In the genomic region with DNA sequence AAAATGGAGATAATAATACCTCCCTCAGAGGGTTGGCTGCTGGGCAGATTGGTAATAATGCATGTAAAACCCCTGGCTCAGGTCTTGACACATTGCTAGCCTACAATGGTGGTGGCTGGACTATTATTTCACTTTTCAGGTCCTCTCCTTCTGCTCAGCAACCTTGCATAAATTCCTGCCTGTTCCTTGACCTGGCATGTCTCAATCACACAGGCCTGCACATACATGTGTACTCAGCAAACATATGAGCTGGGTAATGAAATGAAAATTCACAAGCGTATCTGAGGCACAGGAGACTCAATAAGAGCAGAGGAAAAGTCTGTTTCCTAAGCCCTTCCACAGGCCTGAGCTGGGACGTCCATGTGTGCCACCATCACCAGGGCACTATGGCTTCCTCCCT, we compare ENCODE assay signal across 23 cellular contexts. TPM values are rescaled to one million over a fixed set of nuclear protein-coding genes. Genes with fewer than 3 reads are reported as not detected.
A peak's percentile ranks its signal among the peaks of the same experiment; 100 is the strongest.
DNase-seq lines count a peak whose midpoint lies in the region; ATAC-seq and TF ChIP-seq lines count a peak whose summit lies in the region.
"Had no signal": no experiment of that assay in that cellular context is flagged by ENCODE, and none has a peak within 500 bp of the region (broad histone marks: within the 10 kb centered on the region; RNA-seq: fewer than 3 reads in every experiment).

No MANE protein-coding gene starts in this region.

- in situ Hi-C loops in gastrocnemius medialis (cut with MboI; ENCODE audit: low sequenced_read_pairs in 4 of 4) = no loop called here

- no peak overlapping the region for H3K4me2 ChIP-seq in Karpas-422 (ENCODE audit: low read depth, low read length, poor library complexity, severe bottlenecking)
- H3K4me2 ChIP-seq: PC-9 had no signal

- H3K4me1 Mint-ChIP-seq in nephron progenitor cell = peaks cover 65% of the 10 kb centered on the region

- H3K4me3 Mint-ChIP-seq in nephron progenitor cell = no peak overlapping the region
- H3K4me3 Mint-ChIP-seq: B cell; CD8-positive, alpha-beta T cell; GM23338 had no signal

- no peaks in the 10 kb centered on the region for H4K20me1 ChIP-seq in Karpas-422 (ENCODE audit: insufficient read depth, low read depth, low read length)

- peak; percentile 29 for DNase-seq in DMS53 (lab: John Stamatoyannopoulos, UW)
- DNase-seq in DMS53 treated with DMSO at 0.1 percent for 48 hours (lab: John Stamatoyannopoulos, UW; ENCODE audit: unreplicated experiment) = no peak
- no peak for DNase-seq in nephron progenitor cell
- no peak for DNase-seq in gastrocnemius medialis
- no peak for DNase-seq in Karpas-422
- DNase-seq: CD8-positive, alpha-beta T cell; DMS79 treated with DMSO at 0.1 percent for 48 hours; GDM1; KG1; NCI-H1048; NCI-H1436 treated with DMSO at 0.1 percent for 48 hours; NCI-H2029 treated with DMSO at 0.1 percent for 48 hours; NCI-H774; PC-9; SJCRH30 had no signal

- no peaks in the 10 kb centered on the region for H3K27me3 ChIP-seq in iPS-18a (ENCODE audit: control insufficient read depth, insufficient read depth, low read length)
- H3K27me3 ChIP-seq in gastrocnemius medialis = no peaks in the 10 kb centered on the region
- no peaks in the 10 kb centered on the region for H3K27me3 ChIP-seq in Karpas-422 (ENCODE audit: low read length)
- H3K27me3 ChIP-seq: SJCRH30 had no signal

- peak overlapping the region; percentile 26 for H3K27ac ChIP-seq in iPS-18a (ENCODE audit: low read length)
- H3K27ac ChIP-seq in gastrocnemius medialis = no peak overlapping the region
- no peak overlapping the region for H3K27ac ChIP-seq in Karpas-422 (ENCODE audit: low read length)
- H3K27ac ChIP-seq: 22Rv1, PC-9, SJCRH30 had no signal

- no peak overlapping the region for H3K4me3 ChIP-seq in iPS-18a (ENCODE audit: low read length)
- H3K4me3 ChIP-seq in gastrocnemius medialis = no peak overlapping the region
- no peak overlapping the region for H3K4me3 ChIP-seq in Karpas-422 (ENCODE audit: low read length)
- H3K4me3 ChIP-seq: GM12878, PC-9, SJCRH30 had no signal

- H3K9me2 ChIP-seq in Karpas-422 (replicated peaks; ENCODE audit: insufficient read depth, low read length) = no peaks in the 10 kb centered on the region

- no peak for ATAC-seq in gastrocnemius medialis
- ATAC-seq in GM21723 (IDR thresholded peaks at IDR 0.05; ENCODE audit: unreplicated experiment) = no peak
- ATAC-seq in GM18870 (IDR thresholded peaks at IDR 0.05; ENCODE audit: unreplicated experiment) = no peak
- ATAC-seq: CD8-positive, alpha-beta T cell had no signal

- no peaks in the 10 kb centered on the region for H3K9me3 ChIP-seq in iPS-18a (ENCODE audit: control insufficient read depth, low read depth, low read length)
- H3K9me3 ChIP-seq in gastrocnemius medialis = no peaks in the 10 kb centered on the region
- H3K9me3 ChIP-seq in Karpas-422 (ENCODE audit: low read length) = no peaks in the 10 kb centered on the region
- H3K9me3 ChIP-seq: SJCRH30 had no signal

- peak overlapping the region; percentile 98 for H3K27ac Mint-ChIP-seq in nephron progenitor cell
- H3K27ac Mint-ChIP-seq: B cell; CD8-positive, alpha-beta T cell had no signal

- H3K36me3 Mint-ChIP-seq in nephron progenitor cell (ENCODE audit: low read depth) = no peaks in the 10 kb centered on the region
- H3K36me3 Mint-ChIP-seq: CD8-positive, alpha-beta T cell had no signal

- no peak for TF ChIP-seq POLR2A in gastrocnemius medialis (IDR thresholded peaks at IDR 0.05)

- peaks cover 16% of the 10 kb centered on the region for H3K27me3 Mint-ChIP-seq in nephron progenitor cell (ENCODE audit: low read depth, poor library complexity)
- H3K27me3 Mint-ChIP-seq: B cell had no signal

- H3K79me2 ChIP-seq in Karpas-422 (ENCODE audit: low read length) = no peaks in the 10 kb centered on the region

- TF ChIP-seq CTCF in nephron progenitor cell (IDR thresholded peaks at IDR 0.05) = no peak
- TF ChIP-seq CTCF in gastrocnemius medialis (IDR thresholded peaks at IDR 0.05 in 4 of 5, conservative IDR thresholded peaks at IDR 0.05 in 1 of 5) = no peak

- H3K4me1 ChIP-seq in iPS-18a (ENCODE audit: control insufficient read depth, low read depth, low read length) (peaks cover 11% of the 10 kb centered on the region), gastrocnemius medialis (peaks cover 21 to 23% of the 10 kb centered on the region in 2 donors), Karpas-422 (ENCODE audit: low read length) (peaks cover 12% of the 10 kb centered on the region)

- intact Hi-C loops in gastrocnemius medialis (cut with DNase I; ENCODE audit: low total_unique reads) = no loop called here

- no peaks in the 10 kb centered on the region for H3K36me3 ChIP-seq in iPS-18a (ENCODE audit: control insufficient read depth, low read depth, low read length)
- H3K36me3 ChIP-seq in gastrocnemius medialis = no peaks in the 10 kb centered on the region
- no peaks in the 10 kb centered on the region for H3K36me3 ChIP-seq in Karpas-422 (ENCODE audit: insufficient read depth, low read length)
- H3K36me3 ChIP-seq: SJCRH30 had no signal

- H3K9me3 Mint-ChIP-seq in nephron progenitor cell = no peaks in the 10 kb centered on the region
- H3K9me3 Mint-ChIP-seq: CD8-positive, alpha-beta T cell; GM23338 had no signal

- H3K9ac ChIP-seq in iPS-18a (ENCODE audit: low read length) (no peak overlapping the region), Karpas-422 (ENCODE audit: low read length) (no peak overlapping the region)

- no peak overlapping the region for H2AFZ ChIP-seq in Karpas-422 (ENCODE audit: low read length)
- H2AFZ ChIP-seq: PC-9 had no signal

RNA-seq across cellular contexts. Expression of gene VPS18, which starts 17.4 kb away (rescaled TPM):
- total RNA-seq in gastrocnemius medialis = 10 to 100 TPM; 18.5 to 26.1 (median 19.3) TPM
- total RNA-seq in Karpas-422 (2014; rRNA removed; shearing (Covaris generic); ENCODE audit: low replicate concordance) = 12.6 and 18.1 TPM in 2 replicates

RNA-seq across cellular contexts. Expression of gene DLL4, which starts 17.4 kb away (rescaled TPM):
- total RNA-seq in gastrocnemius medialis = 10 to 100 TPM in 2 of 4 donors, 1 to 10 TPM in 2; 5.9 to 15.7 (median 8.9) TPM
- total RNA-seq in Karpas-422 (2014; rRNA removed; shearing (Covaris generic); ENCODE audit: low replicate concordance) = 0.36 TPM in 1 of 2 replicates, not detected in the other
- total RNA-seq: MCF 10A had no signal

RNA-seq across cellular contexts. Expression of gene RHOV, which starts 37.7 kb away (rescaled TPM):
- total RNA-seq in gastrocnemius medialis = not detected
- 0.69 TPM in 1 of 2 replicates, not detected in the other for total RNA-seq in Karpas-422 (2014; rRNA removed; shearing (Covaris generic); ENCODE audit: low replicate concordance)

RNA-seq across cellular contexts. Expression of gene CHAC1, which starts 41.6 kb away (rescaled TPM):
- 100 to 1,000 TPM in 3 of 4 donors, 10 to 100 TPM in 1; 93.4 to 320 (median 139) TPM for total RNA-seq in gastrocnemius medialis
- 41.6 and 45.5 TPM in 2 replicates for total RNA-seq in Karpas-422 (2014; rRNA removed; shearing (Covaris generic); ENCODE audit: low replicate concordance)
